ENCODE assay signal across 17 cellular contexts in genomic region chr6:121247386-121247785, GRCh38.
DNase-seq lines count a peak whose midpoint lies in the region; ATAC-seq and FAIRE-seq lines count a peak whose summit lies in the region.
"Had no signal": no experiment of that assay in that cellular context is flagged by ENCODE, and none has a peak within 500 bp of the region (broad histone marks: within the 10 kb centered on the region; RNA-seq: fewer than 3 reads in every experiment).

No MANE protein-coding gene starts in this region.

- H3K4me1 Mint-ChIP-seq in activated naive CD8-positive, alpha-beta T cell treated with anti-CD3 and anti-CD28 coated beads, Interleukin-2, amount 10 ng/mL, durations not matched to agents 7 days and 5 days = peaks cover 10% of the 10 kb centered on the region
- H3K4me1 Mint-ChIP-seq in activated naive CD8-positive, alpha-beta T cell treated with anti-CD3 and anti-CD28 coated beads for 36 hours = peaks cover 12% of the 10 kb centered on the region

- POLR2A ChIA-PET in activated naive CD8-positive, alpha-beta T cell treated with anti-CD3 and anti-CD28 coated beads, Interleukin-2, amount 10 ng/mL, durations not matched to agents 7 days and 5 days (lab: Charles Lee) = no interaction called here

- FAIRE-seq in RCC 7860 (lab: Jason Lieb, UNC) = no peak

- DNase-seq in activated naive CD8-positive, alpha-beta T cell treated with anti-CD3 and anti-CD28 coated beads, Interleukin-2, amount 10 ng/mL, durations not matched to agents 7 days and 5 days = no peak
- no peak for DNase-seq in activated naive CD8-positive, alpha-beta T cell treated with anti-CD3 and anti-CD28 coated beads for 36 hours
- DNase-seq in RCC 7860 (ENCODE audit: low spot score) = peak; percentile 19
- peak; percentile 53 for DNase-seq in fibroblast of peridontal ligament (ENCODE audit: extremely low read depth)
- no peak for DNase-seq in stimulated activated CD4-positive, alpha-beta T cell treated with anti-CD3 and anti-CD28 coated beads, Interleukin-2, amount 100 ng/mL, for 48 hours
- no peak for DNase-seq in cerebellar nuclear complex (lab: John Stamatoyannopoulos, UW)
- no peak for DNase-seq in NCI-H2107 (lab: John Stamatoyannopoulos, UW)
- DNase-seq: anterior cingulate cortex, COR-L47, dorsolateral prefrontal cortex, esophagus squamous epithelium, GF-D8, left ventricle myocardium inferior, naive B cell, NCI-H774 had no signal

- H3K9me3 Mint-ChIP-seq in activated naive CD8-positive, alpha-beta T cell treated with anti-CD3 and anti-CD28 coated beads, Interleukin-2, amount 10 ng/mL, durations not matched to agents 7 days and 5 days = peaks cover 25% of the 10 kb centered on the region
- H3K9me3 Mint-ChIP-seq in activated naive CD8-positive, alpha-beta T cell treated with anti-CD3 and anti-CD28 coated beads for 36 hours = peaks cover 49% of the 10 kb centered on the region

- no peaks in the 10 kb centered on the region for H3K27me3 Mint-ChIP-seq in activated naive CD8-positive, alpha-beta T cell treated with anti-CD3 and anti-CD28 coated beads, Interleukin-2, amount 10 ng/mL, durations not matched to agents 7 days and 5 days
- no peaks in the 10 kb centered on the region for H3K27me3 Mint-ChIP-seq in activated naive CD8-positive, alpha-beta T cell treated with anti-CD3 and anti-CD28 coated beads for 36 hours
- H3K27me3 Mint-ChIP-seq: naive B cell had no signal

- no peak overlapping the region for H3K27ac Mint-ChIP-seq in activated naive CD8-positive, alpha-beta T cell treated with anti-CD3 and anti-CD28 coated beads, Interleukin-2, amount 10 ng/mL, durations not matched to agents 7 days and 5 days
- H3K27ac Mint-ChIP-seq in activated naive CD8-positive, alpha-beta T cell treated with anti-CD3 and anti-CD28 coated beads for 36 hours = no peak overlapping the region
- H3K27ac Mint-ChIP-seq: WTC11 had no signal

- H3K4me3 Mint-ChIP-seq in activated naive CD8-positive, alpha-beta T cell treated with anti-CD3 and anti-CD28 coated beads, Interleukin-2, amount 10 ng/mL, durations not matched to agents 7 days and 5 days = peak overlapping the region; percentile 21
- H3K4me3 Mint-ChIP-seq in activated naive CD8-positive, alpha-beta T cell treated with anti-CD3 and anti-CD28 coated beads for 36 hours = no peak overlapping the region
- H3K4me3 Mint-ChIP-seq: naive B cell, WTC11 had no signal

- H3K36me3 Mint-ChIP-seq in activated naive CD8-positive, alpha-beta T cell treated with anti-CD3 and anti-CD28 coated beads, Interleukin-2, amount 10 ng/mL, durations not matched to agents 7 days and 5 days = peaks cover 46% of the 10 kb centered on the region
- H3K36me3 Mint-ChIP-seq in activated naive CD8-positive, alpha-beta T cell treated with anti-CD3 and anti-CD28 coated beads for 36 hours = peaks cover 70% of the 10 kb centered on the region

- peak; percentile 82 for ATAC-seq in activated naive CD8-positive, alpha-beta T cell treated with anti-CD3 and anti-CD28 coated beads, Interleukin-2, amount 10 ng/mL, durations not matched to agents 7 days and 5 days (ENCODE audit: low read depth)
- ATAC-seq in HG03139 (IDR thresholded peaks at IDR 0.05; ENCODE audit: unreplicated experiment) = no peak
- ATAC-seq: WTC11 had no signal

Comparison
In these comparisons a context has a peak if more than half of its experiments do, and no peak if none do; other contexts are left out.
1. DNase-seq: peak in RCC 7860 (single experiment) and fibroblast of peridontal ligament (single experiment); none in activated naive CD8-positive, alpha-beta T cell treated with anti-CD3 and anti-CD28 coated beads, Interleukin-2, amount 10 ng/mL, durations not matched to agents 7 days and 5 days (single experiment), activated naive CD8-positive, alpha-beta T cell treated with anti-CD3 and anti-CD28 coated beads for 36 hours (single experiment), stimulated activated CD4-positive, alpha-beta T cell treated with anti-CD3 and anti-CD28 coated beads, Interleukin-2, amount 100 ng/mL, for 48 hours (0 of 2), cerebellar nuclear complex (0 of 2) and NCI-H2107 (single experiment).